Comparison of ENCODE assay signal across 23 cellular contexts in the genomic region with DNA sequence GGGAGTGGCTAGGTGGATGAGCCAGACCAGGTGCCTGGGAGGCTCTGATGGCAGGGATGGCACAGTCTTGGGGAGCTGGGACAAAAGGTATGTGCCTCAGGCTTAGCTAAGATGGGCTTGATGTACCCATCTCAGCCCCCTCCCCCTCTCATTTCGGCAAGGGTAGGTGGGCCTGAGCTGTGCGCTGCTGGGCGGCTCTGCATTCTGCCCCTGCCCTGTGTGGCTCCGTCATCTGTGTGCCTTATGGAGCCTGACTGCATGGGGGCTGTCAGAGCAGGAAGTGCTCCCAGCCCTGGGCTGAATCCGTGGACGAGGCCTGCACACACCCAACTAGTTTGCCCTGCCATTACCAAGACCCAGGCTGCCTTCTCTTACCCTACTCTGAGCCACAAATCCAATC. TPM values are rescaled to one million over a fixed set of nuclear protein-coding genes. Genes with fewer than 3 reads are reported as not detected.
DNase-seq lines count a peak whose midpoint lies in the region; ATAC-seq, FAIRE-seq and TF ChIP-seq lines count a peak whose summit lies in the region.
"Had no signal": no experiment of that assay in that cellular context is flagged by ENCODE, and none has a peak within 500 bp of the region (broad histone marks: within the 10 kb centered on the region; RNA-seq: fewer than 3 reads in every experiment).

No MANE protein-coding gene starts in this region.

- H3K9ac ChIP-seq in mammary epithelial cell (ENCODE audit: insufficient read depth, low read length), result no peak overlapping the region
- no peak overlapping the region for H3K9ac ChIP-seq in MM.1S (ENCODE audit: low read length)

- H3K4me1 ChIP-seq in mammary epithelial cell (ENCODE audit: insufficient read depth, low read length), result peaks cover 28% of the 10 kb centered on the region
- H3K4me1 ChIP-seq in A549, result peaks cover 44% of the 10 kb centered on the region
- H3K4me1 ChIP-seq in MM.1S (ENCODE audit: low read length), result peaks cover 57% of the 10 kb centered on the region

- peaks cover 4% of the 10 kb centered on the region for H3K36me3 ChIP-seq in mammary epithelial cell (ENCODE audit: insufficient read depth, low read length)
- H3K36me3 ChIP-seq in MM.1S (replicated peaks; ENCODE audit: insufficient read depth, low read length), result no peaks in the 10 kb centered on the region

- no peaks in the 10 kb centered on the region for H3K9me3 Mint-ChIP-seq in MCF 10A (ENCODE audit: unreplicated experiment)

- no peak overlapping the region for H3K4me3 Mint-ChIP-seq in MCF 10A (ENCODE audit: unreplicated experiment)

- H3K4me1 Mint-ChIP-seq in MCF 10A (ENCODE audit: insufficient read depth, unreplicated experiment), result peaks cover 8% of the 10 kb centered on the region

- H3K4me3 ChIP-seq in mammary epithelial cell (replicated peaks in 1 of 3; ENCODE audit: insufficient read depth in 1 of 3, low read depth in 2 of 3, low read length in 3 of 3) (no peak overlapping the region), A549 (no peak overlapping the region), MM.1S (ENCODE audit: low read length) (no peak overlapping the region)

- H3K79me2 ChIP-seq in mammary epithelial cell (ENCODE audit: insufficient read depth, low read length) (no peaks in the 10 kb centered on the region), MM.1S (ENCODE audit: low read length) (peaks cover 23% of the 10 kb centered on the region)

- H2AFZ ChIP-seq in mammary epithelial cell (ENCODE audit: low read depth, low read length), result no peak overlapping the region
- no peak overlapping the region for H2AFZ ChIP-seq in MM.1S (ENCODE audit: low read length)

- BruUV-seq in MCF 10A (replicated peaks; lab: Mats Ljungman, UMichigan) (no TSS peak), mammary epithelial cell (replicated peaks; lab: Mats Ljungman, UMichigan) (no TSS peak)

- no peaks in the 10 kb centered on the region for H3K27me3 ChIP-seq in mammary epithelial cell (ENCODE audit: insufficient read depth, low read length)
- H3K27me3 ChIP-seq in MM.1S (replicated peaks; ENCODE audit: insufficient read depth, low read length), result no peaks in the 10 kb centered on the region

- no peak for TF ChIP-seq EP300 in A549 (IDR thresholded peaks at IDR 0.05)

- H4K20me1 ChIP-seq in mammary epithelial cell (ENCODE audit: insufficient read depth, low read length) (peaks cover 3% of the 10 kb centered on the region), MM.1S (ENCODE audit: insufficient read depth, low read length) (no peaks in the 10 kb centered on the region)

- no peak for TF ChIP-seq POLR2A in A549 (IDR thresholded peaks at IDR 0.05; ENCODE audit: low read length)

- intact Hi-C loops in MCF 10A (cut with micrococcal nuclease), result no loop called here
- intact Hi-C loops in mammary epithelial cell (cut with micrococcal nuclease), result loop anchor here (5.0 kb wide), 1 partner anchor 310 kb away; the partner anchor contains the start of gene APMAP

- H3K27ac Mint-ChIP-seq in MCF 10A (ENCODE audit: low read depth, unreplicated experiment), result peak overlapping the region; percentile 61

- TF ChIP-seq CTCF in MCF 10A (IDR thresholded peaks at IDR 0.05; ENCODE audit: unreplicated experiment), result no peak
- TF ChIP-seq CTCF in mammary epithelial cell (conservative IDR thresholded peaks at IDR 0.05 in 1 of 2, IDR thresholded peaks at IDR 0.05 in 1 of 2; ENCODE audit: extremely low read depth in 1 of 2, insufficient read depth in 1 of 2, low read depth in 1 of 2, low read length in 2 of 2), result no peak
- TF ChIP-seq CTCF in A549 (IDR thresholded peaks at IDR 0.05), result no peak
- TF ChIP-seq CTCF in MM.1S (IDR thresholded peaks at IDR 0.05; ENCODE audit: low read length), result no peak

- no peak overlapping the region for H3K27ac ChIP-seq in mammary epithelial cell (ENCODE audit: insufficient read depth, low read depth, low read length)
- H3K27ac ChIP-seq in A549, result peak overlapping the region; percentile 53 to 72; a peak in 4 of 6 replicates
- peak overlapping the region; percentile 100; the same call in 1 of the 2 replicates for H3K27ac ChIP-seq in MM.1S (ENCODE audit: low read length)
- peak overlapping the region; percentile 47 for H3K27ac ChIP-seq in epithelial cell of prostate
- H3K27ac ChIP-seq: C4-2B, HL-60 had no signal

- in situ Hi-C loops in mammary epithelial cell (cut with MboI; ENCODE audit: low sequenced_read_pairs in 2 of 2), result loop anchor here in 1 of 2 donors (5.0 to 25.0 kb wide), 6 partner anchors 90 to 560 kb away; partner anchors contain the start of genes ACSS1 and ZNF337

- 82% methylated on average over 6 of the region's 6 CpGs for WGBS in mammary epithelial cell (ENCODE audit: low coverage, missing lambda C conversion rate)
- 96% methylated on average over 6 of the region's 6 CpGs for WGBS in A549 (ENCODE audit: missing lambda C conversion rate)

- ATAC-seq in A549, result no peak
- ATAC-seq: SK-N-SH treated with all-trans-retinoic acid at 6 μM for 48 hours had no signal

- H3K9me3 ChIP-seq in mammary epithelial cell (replicated peaks; ENCODE audit: insufficient read depth, low read length) (no peaks in the 10 kb centered on the region), A549 (no peaks in the 10 kb centered on the region), MM.1S (replicated peaks; ENCODE audit: insufficient read depth, low read length) (no peaks in the 10 kb centered on the region)

- H3F3A ChIP-seq in MM.1S (ENCODE audit: insufficient read depth, low read length), result peaks cover 45% of the 10 kb centered on the region

- H3K36me3 Mint-ChIP-seq in MCF 10A (ENCODE audit: insufficient read depth, unreplicated experiment), result peaks cover 59% of the 10 kb centered on the region

- CTCF ChIA-PET in MCF 10A (lab: Yijun Ruan, JAX) (interaction anchor here (0.9 to 6.0 kb wide), 6 partner anchors 8 to 309 kb away, joined by 3 to 79 read pairs (median 4); partner anchors contain the start of gene PYGB), mammary epithelial cell (lab: Charles Lee; ENCODE audit: low non-redundant PET) (no interaction called here), A549 (lab: Yijun Ruan, JAX) (interaction anchor here (0.7 to 5.4 kb wide), 7 partner anchors 8 to 308 kb away, joined by 3 to 72 read pairs (median 6); no protein-coding TSS in a partner anchor)

- POLR2A ChIA-PET in MCF 10A (lab: Yijun Ruan, JAX), result interaction anchor here (0.6 to 1.1 kb wide), 3 partner anchors 13 to 285 kb away, joined by 3 read pairs; partner anchors contain the start of gene GINS1
- POLR2A ChIA-PET in A549 (lab: Yijun Ruan, JAX), result no interaction called here

- DNase-seq in MCF 10A (ENCODE audit: unreplicated experiment), result no peak
- no peak for DNase-seq in mammary epithelial cell
- DNase-seq in A549 (ENCODE audit: low read depth in 1 of 2, low spot score in 1 of 2), result no peak
- no peak for DNase-seq in MM.1S
- no peak for DNase-seq in epithelial cell of prostate (ENCODE audit: low read depth, low spot score)
- no peak for DNase-seq in NCI-H226
- no peak for DNase-seq in NOMO-1 treated with dmso at 0.1 percent for 144 hours (lab: John Stamatoyannopoulos, UW; ENCODE audit: unreplicated experiment)
- no peak for DNase-seq in NCI-H128 (lab: John Stamatoyannopoulos, UW; ENCODE audit: unreplicated experiment)
- DNase-seq: DMS53, GDM1, GOT3, HCEC 1CT, KG1, MV-4-11, NCI-H1105 treated with DMSO at 0.1 percent for 48 hours, NCI-H1694, NCI-H2081, NCI-H2171, NCI-H524 treated with DMSO at 0.1 percent for 48 hours, OCI-M1 had no signal

- FAIRE-seq in A549 (lab: Jason Lieb, UNC), result no peak

- H3K4me2 ChIP-seq in mammary epithelial cell (ENCODE audit: insufficient read depth, low read depth, low read length), result no peak overlapping the region
- H3K4me2 ChIP-seq in A549, result no peak overlapping the region
- no peak overlapping the region for H3K4me2 ChIP-seq in MM.1S (ENCODE audit: low read depth, low read length)

- no peaks in the 10 kb centered on the region for H3K9me2 ChIP-seq in MM.1S (replicated peaks; ENCODE audit: insufficient read depth, low read length)

- no peak for TF ChIP-seq RAD21 in A549 (conservative IDR thresholded peaks at IDR 0.05 in 1 of 2, IDR thresholded peaks at IDR 0.05 in 1 of 2)

- dilution Hi-C loops in mammary epithelial cell (cut with HindIII; ENCODE audit: low sequenced_read_pairs), result no loop called here

- H3K27me3 Mint-ChIP-seq in MCF 10A (ENCODE audit: insufficient read depth, unreplicated experiment), result no peaks in the 10 kb centered on the region

TF ChIP-seq in A549, 52 proteins besides CTCF, POLR2A, EP300 and RAD21 (continues in another document):
- TF ChIP-seq NFE2L2 (conservative IDR thresholded peaks at IDR 0.05; ENCODE audit: low read length) (no peak), NR3C1 (IDR thresholded peaks at IDR 0.05) (no peak), TP53 (CRISPR knock-in tag; IDR thresholded peaks at IDR 0.05) (no peak), KDM5A (IDR thresholded peaks at IDR 0.05) (no peak), HDAC2 (IDR thresholded peaks at IDR 0.05) (no peak), PHF8 (IDR thresholded peaks at IDR 0.05; ENCODE audit: borderline replicate concordance, low read depth) (no peak), CBX8 (IDR thresholded peaks at IDR 0.05) (no peak), USF2 (IDR thresholded peaks at IDR 0.05) (no peak), JUNB (IDR thresholded peaks at IDR 0.05) (no peak), RARB (CRISPR knock-in tag; IDR thresholded peaks at IDR 0.05) (no peak), SMC3 (IDR thresholded peaks at IDR 0.05) (no peak)

RNA-seq across cellular contexts. Expression of gene PYGB, which starts 54.7 kb away (rescaled TPM):
- total RNA-seq in MCF 10A (2022), result 375 and 435 TPM in 2 replicates
- total RNA-seq in mammary epithelial cell, result 1,000 to 10,000 TPM in 1 of 2 donors, 100 to 1,000 TPM in 1; 475 to 1,432 TPM
- 284 TPM for polyA plus RNA-seq in mammary epithelial cell
- polyA minus RNA-seq in mammary epithelial cell, result 595 TPM
- polyA plus RNA-seq in A549 (2011; rRNA removed), result 100 and 113 TPM in 2 replicates
- polyA plus RNA-seq in A549 (2012; cell fraction: cytosol; rRNA removed), result 80.7 and 98.5 TPM in 2 replicates
- 252 and 288 TPM in 2 replicates for polyA plus RNA-seq in A549 (2012; cell fraction: nucleus; rRNA removed)
- 85.5 to 93.7 TPM (median 93.2 TPM) in 3 replicates for polyA plus RNA-seq in A549 (2017; fragmentation: RNase III; extraction: RNeasy Plus Mini Kit Qiagen cat#74134 plus additional on column Dnase treatment)
- 178 and 188 TPM in 2 replicates for polyA minus RNA-seq in A549 (2011; rRNA and poly(A)+ RNA removed)
